8 cellular contexts compared by ENCODE assay signal in genomic region chr7:27095050-27095896, GRCh38. TPM values are rescaled to one million over a fixed set of nuclear protein-coding genes. Genes with fewer than 3 reads are reported as not detected.
DNase-seq lines count a peak whose midpoint lies in the region; ATAC-seq and TF ChIP-seq lines count a peak whose summit lies in the region.

No MANE protein-coding gene starts in this region.

- peaks cover 29% of the 10 kb centered on the region for H3K27me3 Mint-ChIP-seq in nephron (ENCODE audit: low read depth)

- no peaks in the 10 kb centered on the region for H3K9me3 ChIP-seq in Karpas-422 (ENCODE audit: low read length)

- peak; percentile 52 for DNase-seq in Karpas-422
- DNase-seq in cardiac fibroblast (ENCODE audit: low read depth in 2 of 2) = no peak
- DNase-seq in NCI-H748 (lab: John Stamatoyannopoulos, UW; ENCODE audit: unreplicated experiment) = no peak
- DNase-seq in G401 (ENCODE audit: low spot score) = no peak

- peak overlapping the region; percentile 87 to 100 (median 99) for H3K27ac Mint-ChIP-seq in nephron

- H4K20me1 ChIP-seq in Karpas-422 (ENCODE audit: insufficient read depth, low read depth, low read length) = no peaks in the 10 kb centered on the region

- H3K4me3 Mint-ChIP-seq in nephron = peak overlapping the region; percentile 94 to 97 (median 96)

- peak overlapping the region; percentile 86 for H3K4me2 ChIP-seq in Karpas-422 (ENCODE audit: low read depth, low read length, poor library complexity, severe bottlenecking)

- peaks cover 14% of the 10 kb centered on the region for H3K36me3 Mint-ChIP-seq in nephron (ENCODE audit: low read depth)

- in situ Hi-C loops in G401 (cut with HindIII; ENCODE audit: low sequenced_read_pairs) = no loop called here

- peak overlapping the region; percentile 74 for H3K9ac ChIP-seq in Karpas-422 (ENCODE audit: low read length)

- H3K4me1 ChIP-seq in Karpas-422 (ENCODE audit: low read length) = peaks cover 19% of the 10 kb centered on the region

- H3K79me2 ChIP-seq in Karpas-422 (ENCODE audit: low read length) = peaks cover 15% of the 10 kb centered on the region

- H3K27me3 ChIP-seq in Karpas-422 (ENCODE audit: low read length) = no peaks in the 10 kb centered on the region

- H3K9me3 Mint-ChIP-seq in nephron = no peaks in the 10 kb centered on the region

- peaks cover 82% of the 10 kb centered on the region for H3K4me1 Mint-ChIP-seq in nephron

- H3K27ac ChIP-seq in Karpas-422 (ENCODE audit: low read length) = no peak overlapping the region

- H3K9me2 ChIP-seq in Karpas-422 (replicated peaks; ENCODE audit: insufficient read depth, low read length) = no peaks in the 10 kb centered on the region

- H3K36me3 ChIP-seq in Karpas-422 (ENCODE audit: insufficient read depth, low read length) = no peaks in the 10 kb centered on the region

- TF ChIP-seq CTCF in cardiac fibroblast (IDR thresholded peaks at IDR 0.05; ENCODE audit: low read depth, low read length) (no peak), nephron (IDR thresholded peaks at IDR 0.05; ENCODE audit: unreplicated experiment in 3 of 3) (no peak)

- H3K4me3 ChIP-seq in Karpas-422 (ENCODE audit: low read length) (peak overlapping the region; percentile 85), cardiac fibroblast (replicated peaks in 1 of 2; ENCODE audit: low read depth in 2 of 2, low read length in 2 of 2) (peak overlapping the region; percentile 21 to 30)

- ATAC-seq in GM21360 (IDR thresholded peaks at IDR 0.05; ENCODE audit: unreplicated experiment) (peak; percentile 18), GM18861 (IDR thresholded peaks at IDR 0.05; ENCODE audit: unreplicated experiment) (no peak), GM18517 (IDR thresholded peaks at IDR 0.05; ENCODE audit: unreplicated experiment) (no peak)

- peak overlapping the region; percentile 90 for H2AFZ ChIP-seq in Karpas-422 (ENCODE audit: low read length)

RNA-seq across cellular contexts. Expression of gene HOXA1, which starts 0.5 kb away (rescaled TPM):
- 4.1 and 4.4 TPM in 2 replicates for total RNA-seq in Karpas-422 (2014; rRNA removed; shearing (Covaris generic); ENCODE audit: low replicate concordance)
- 11.8 and 15.5 TPM in 2 replicates for total RNA-seq in G401 (2014; rRNA removed; shearing (Covaris generic))

RNA-seq across cellular contexts. Expression of gene HOXA2, which starts 7.2 kb away (rescaled TPM):
- total RNA-seq in Karpas-422 (2014; rRNA removed; shearing (Covaris generic); ENCODE audit: low replicate concordance) = 0.41 and 0.47 TPM in 2 replicates
- total RNA-seq in G401 (2014; rRNA removed; shearing (Covaris generic)) = not detected in 2 replicates

RNA-seq across cellular contexts. Expression of gene HOXA4, which starts 35.3 kb away (rescaled TPM):
- 0.79 TPM in 1 of 2 replicates, not detected in the other for total RNA-seq in Karpas-422 (2014; rRNA removed; shearing (Covaris generic); ENCODE audit: low replicate concordance)
- total RNA-seq in G401 (2014; rRNA removed; shearing (Covaris generic)) = not detected in 2 replicates

RNA-seq across cellular contexts. Expression of gene HOXA5, which starts 48.2 kb away (rescaled TPM):
- total RNA-seq in Karpas-422 (2014; rRNA removed; shearing (Covaris generic); ENCODE audit: low replicate concordance) = 3.6 and 4.1 TPM in 2 replicates
- total RNA-seq in G401 (2014; rRNA removed; shearing (Covaris generic)) = 0.81 and 1.6 TPM in 2 replicates

RNA-seq across cellular contexts. Expression of gene HOXA6, which starts 52.3 kb away (rescaled TPM):
- total RNA-seq in Karpas-422 (2014; rRNA removed; shearing (Covaris generic); ENCODE audit: low replicate concordance) = 3.4 and 8.4 TPM in 2 replicates
- 5.1 TPM in 1 of 2 replicates, not detected in the other for total RNA-seq in G401 (2014; rRNA removed; shearing (Covaris generic))
